ENCODE assay signal across 18 cellular contexts in genomic region chr10:129601737-129602136, GRCh38.
DNase-seq lines count a peak whose midpoint lies in the region; ATAC-seq lines count a peak whose summit lies in the region.
"Had no signal": no experiment of that assay in that cellular context is flagged by ENCODE, and none has a peak within 500 bp of the region (broad histone marks: within the 10 kb centered on the region; RNA-seq: fewer than 3 reads in every experiment).

No MANE protein-coding gene starts in this region.

- DNase-seq in NCI-H82 (lab: John Stamatoyannopoulos, UW) (peak; percentile 92), NAMALWA (ENCODE audit: low spot score) (no peak), HCEC 1CT (no peak)
- no peak for DNase-seq in activated CD4-positive, alpha-beta T cell treated with anti-CD3 and anti-CD28 coated beads, Interleukin-2, amount 50 U/mL, for 48 hours
- DNase-seq: activated CD4-positive, alpha-beta memory T cell treated with anti-CD3 and anti-CD28 coated beads for 36 hours; activated naive CD8-positive, alpha-beta T cell treated with anti-CD3 and anti-CD28 coated beads, Interleukin-2, amount 10 ng/mL, durations not matched to agents 7 days and 5 days; activated T-cell treated with anti-CD3 and anti-CD28 coated beads, Interleukin-2, amount 50 U/mL, for 48 hours; C1 segment of cervical spinal cord; DND-41; H7; heart left ventricle; NCI-H1694 treated with DMSO at 0.1 percent for 48 hours; NCI-H446 treated with DMSO at 0.1 percent for 48 hours; nucleus accumbens; sigmoid colon had no signal

- ATAC-seq in GM18867 (IDR thresholded peaks at IDR 0.05; ENCODE audit: unreplicated experiment): peak; percentile 40
- peak; percentile 39 for ATAC-seq in GM21825 (IDR thresholded peaks at IDR 0.05; ENCODE audit: unreplicated experiment)
- no peak for ATAC-seq in HG03159 (IDR thresholded peaks at IDR 0.05; ENCODE audit: unreplicated experiment)
- ATAC-seq: heart left ventricle had no signal
